26 cellular contexts compared by ENCODE assay signal in genomic region chr3:63390831-63391230, GRCh38.
"Had no signal": no experiment of that assay in that cellular context is flagged by ENCODE, and none has a peak within 500 bp of the region (broad histone marks: within the 10 kb centered on the region; RNA-seq: fewer than 3 reads in every experiment).

No MANE protein-coding gene starts in this region.

- H3K27ac ChIP-seq: epithelial cell of prostate, esophagus squamous epithelium, pancreas, prostate gland, thoracic aorta, WERI-Rb-1 had no signal

- DNase-seq: activated CD4-positive, alpha-beta T cell treated with anti-CD3 and anti-CD28 coated beads for 48 hours; activated CD4-positive, alpha-beta T cell treated with anti-CD3 and anti-CD28 coated beads, Interleukin-2, amount 50 U/mL, for 48 hours; activated CD8-positive, alpha-beta memory T cell treated with anti-CD3 and anti-CD28 coated beads for 24 hours; activated effector memory CD4-positive, alpha-beta T cell treated with Interleukin-2 at 50 U/mL for 16 hours; activated naive CD4-positive, alpha-beta T cell treated with Interleukin-2 at 50 U/mL for 16 hours; anterior cingulate cortex; central memory CD4-positive, alpha-beta T cell; esophagus squamous epithelium; head of caudate nucleus; hypothalamus; immature natural killer cell; kidney; left colon; naive thymus-derived CD4-positive, alpha-beta T cell; nucleus accumbens; pancreas; stimulated activated CD4-positive, alpha-beta T cell treated with anti-CD3 and anti-CD28 coated beads, Interleukin-12 subunit alpha, Interleukin-12 subunit beta, amount 100 ng/mL, for 4 hours; stimulated activated CD4-positive, alpha-beta T cell treated with anti-CD3 and anti-CD28 coated beads, Interleukin-4, amount 100 ng/mL, for 24 hours; T-helper 9 cell; trophoblast cell; WERI-Rb-1 had no signal

- H3K4me3 ChIP-seq: esophagus squamous epithelium, pancreas, prostate gland, thoracic aorta had no signal

- ATAC-seq: activated CD4-positive, CD25-positive, alpha-beta regulatory T cell treated with anti-CD3 and anti-CD28 coated beads, Interleukin-2, amount 50 U/mL, for 24 hours; left colon; naive thymus-derived CD4-positive, alpha-beta T cell; pancreas; stimulated activated effector memory CD8-positive, alpha-beta T cell treated with anti-CD3 and anti-CD28 coated beads, Interleukin-12 subunit alpha, Interleukin-12 subunit beta, amount 100 ng/mL, for 72 hours had no signal
